ENCODE assay signal across 17 cellular contexts in the genomic region with DNA sequence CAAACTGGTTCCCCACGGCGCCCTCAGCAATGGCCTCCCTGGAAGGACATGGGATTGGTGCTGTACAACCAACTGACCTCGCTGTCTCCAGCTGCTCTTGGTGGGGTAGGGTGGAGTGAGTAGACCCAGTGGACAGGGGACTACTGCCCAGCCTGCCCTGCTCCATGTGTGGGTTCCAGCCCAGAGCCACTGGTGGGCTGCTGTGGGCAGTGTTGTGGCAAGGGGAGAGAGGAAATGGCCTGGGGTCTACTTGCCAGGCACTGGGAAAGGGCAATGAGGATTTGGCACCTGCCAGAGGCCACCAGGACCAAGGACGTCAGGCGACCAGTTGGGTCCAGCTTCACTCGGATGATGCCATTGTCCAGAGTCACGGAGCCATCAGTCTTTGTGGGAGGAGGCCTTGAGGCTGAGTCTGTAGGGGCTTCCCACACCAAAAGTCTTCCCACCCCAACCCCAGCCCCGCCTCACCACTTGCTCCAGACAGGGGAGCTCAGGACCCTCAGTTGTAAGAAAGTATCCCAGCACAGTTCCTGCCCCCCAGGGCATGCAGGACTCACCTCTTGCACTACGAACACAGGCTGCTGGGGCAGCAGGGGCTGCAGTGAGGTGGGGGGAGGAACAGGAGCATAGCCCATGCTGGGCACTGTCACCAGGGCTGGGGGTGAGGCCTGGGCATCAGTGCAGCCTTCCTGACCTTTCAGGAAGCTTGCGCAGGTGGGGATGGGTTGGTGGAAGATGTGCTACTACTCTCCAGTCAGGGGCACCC.
"Had no signal": no experiment of that assay in that cellular context is flagged by ENCODE, and none has a peak within 500 bp of the region (broad histone marks: within the 10 kb centered on the region; RNA-seq: fewer than 3 reads in every experiment).

No MANE protein-coding gene starts in this region.

- H3K27me3 ChIP-seq: heart left ventricle, sigmoid colon, stomach had no signal

- H3K4me1 ChIP-seq: heart left ventricle, sigmoid colon, stomach had no signal

- H3K4me3 ChIP-seq: coronary artery, heart left ventricle, sigmoid colon, skin epidermis, stomach, thoracic aorta had no signal

- H3K9me3 Mint-ChIP-seq: naive thymus-derived CD4-positive, alpha-beta T cell had no signal

- ATAC-seq: esophagus mucosa; heart left ventricle; left ventricle myocardium superior; naive thymus-derived CD4-positive, alpha-beta T cell had no signal

- H3K9me3 ChIP-seq: heart left ventricle, sigmoid colon, stomach, thoracic aorta had no signal

- DNase-seq: effector CD4-positive, alpha-beta T cell; heart left ventricle; left colon; left ventricle myocardium superior; mesendoderm; naive thymus-derived CD4-positive, alpha-beta T cell; sigmoid colon; stimulated activated CD4-positive, alpha-beta T cell treated with anti-CD3 and anti-CD28 coated beads, Interleukin-2, amount 100 ng/mL, for 24 hours; stimulated activated CD4-positive, alpha-beta T cell treated with anti-CD3 and anti-CD28 coated beads, Interleukin-4, amount 100 ng/mL, for 4 hours; stimulated activated naive CD4-positive, alpha-beta T cell; stomach; substantia nigra; trophoblast cell had no signal

- H3K27me3 Mint-ChIP-seq: naive thymus-derived CD4-positive, alpha-beta T cell had no signal

- H3K4me3 Mint-ChIP-seq: naive thymus-derived CD4-positive, alpha-beta T cell had no signal

- H3K27ac ChIP-seq: coronary artery, heart left ventricle, sigmoid colon, skin epidermis, stomach, thoracic aorta had no signal
